22 cellular contexts compared by ENCODE assay signal in genomic region chr19:31039151-31039550, GRCh38.
A peak's percentile ranks its signal among the peaks of the same experiment; 100 is the strongest.
DNase-seq lines count a peak whose midpoint lies in the region; ATAC-seq, FAIRE-seq and TF ChIP-seq lines count a peak whose summit lies in the region.
"Had no signal": no experiment of that assay in that cellular context is flagged by ENCODE, and none has a peak within 500 bp of the region (broad histone marks: within the 10 kb centered on the region; RNA-seq: fewer than 3 reads in every experiment).

No MANE protein-coding gene starts in this region.

- TF ChIP-seq RAD21 in HepG2 (CRISPR knock-in tag; IDR thresholded peaks at IDR 0.05) (no peak), K562 (CRISPR knock-in tag; conservative IDR thresholded peaks at IDR 0.05 in 1 of 2, IDR thresholded peaks at IDR 0.05 in 1 of 2) (no peak)

- CTCF ChIA-PET in HepG2 (lab: Yijun Ruan, JAX; ENCODE audit: low intra/inter-chr PET ratio, low total read pairs) (no interaction called here), K562 (lab: Yijun Ruan, JAX; ENCODE audit: low intra/inter-chr PET ratio) (no interaction called here)

- H4K20me1 ChIP-seq in HepG2 (ENCODE audit: insufficient read depth, low read length) (no peaks in the 10 kb centered on the region), K562 (replicated peaks; ENCODE audit: control insufficient read depth, insufficient read depth, low read length) (no peaks in the 10 kb centered on the region)
- H4K20me1 ChIP-seq: BLaER1 had no signal

- peaks cover 86% of the 10 kb centered on the region for H3K9me3 ChIP-seq in HepG2 (ENCODE audit: low read length)
- no peaks in the 10 kb centered on the region for H3K9me3 ChIP-seq in right lobe of liver
- H3K9me3 ChIP-seq in K562 (replicated peaks; ENCODE audit: control insufficient read depth, insufficient read depth, low read depth, low read length): no peaks in the 10 kb centered on the region
- H3K9me3 ChIP-seq: BE2C had no signal

- intact Hi-C loops in HepG2 (cut with micrococcal nuclease; ENCODE audit: unreplicated experiment) (no loop called here), right lobe of liver (cut with DNase I) (no loop called here), K562 (cut with micrococcal nuclease) (no loop called here)

- no peak for TF ChIP-seq CTCF in HepG2 (CRISPR knock-in tag; IDR thresholded peaks at IDR 0.05)
- no peak for TF ChIP-seq CTCF in right lobe of liver (IDR thresholded peaks at IDR 0.05)
- TF ChIP-seq CTCF in K562 (IDR thresholded peaks at IDR 0.05 in 2 of 3, conservative IDR thresholded peaks at IDR 0.05 in 1 of 3; ENCODE audit: insufficient read depth in 2 of 3, low read depth in 1 of 3, low read length in 3 of 3): no peak
- TF ChIP-seq CTCF in fibroblast of villous mesenchyme (IDR thresholded peaks at IDR 0.05; ENCODE audit: insufficient read depth, low read depth, low read length): no peak

- no peaks in the 10 kb centered on the region for H3K27me3 ChIP-seq in HepG2 (ENCODE audit: control insufficient read depth in 1 of 2, insufficient read depth in 2 of 2, low read length in 2 of 2)
- no peaks in the 10 kb centered on the region for H3K27me3 ChIP-seq in right lobe of liver
- no peaks in the 10 kb centered on the region for H3K27me3 ChIP-seq in K562 (ENCODE audit: control insufficient read depth in 2 of 2, insufficient read depth in 2 of 2, low read length in 2 of 2)
- H3K27me3 ChIP-seq: BE2C, BLaER1 had no signal

- H3K4me1 ChIP-seq in HepG2 (ENCODE audit: insufficient read depth, low read length) (no peaks in the 10 kb centered on the region), right lobe of liver (no peaks in the 10 kb centered on the region), K562 (replicated peaks in 1 of 2; ENCODE audit: control insufficient read depth in 2 of 2, insufficient read depth in 2 of 2, low read length in 2 of 2) (no peaks in the 10 kb centered on the region)
- H3K4me1 ChIP-seq: BE2C, BLaER1 had no signal

- BruUV-seq in HepG2 (replicated peaks; lab: Mats Ljungman, UMichigan): no TSS peak
- no TSS peak for BruUV-seq in K562 (replicated peaks; lab: Mats Ljungman, UMichigan)

- H3K4me2 ChIP-seq in HepG2 (ENCODE audit: low read depth, low read length) (no peak overlapping the region), K562 (ENCODE audit: insufficient read depth, low read length) (no peak overlapping the region)
- H3K4me2 ChIP-seq: BLaER1 had no signal

- in situ Hi-C loops in HepG2 (cut with HindIII; ENCODE audit: extremely low pct_ligation_motif_present, low pct_unique_long_range_greater_than_20kb) (no loop called here), K562 (cut with MboI) (no loop called here)

- POLR2A ChIA-PET in HepG2 (lab: Yijun Ruan, JAX) (no interaction called here), K562 (lab: Yijun Ruan, JAX) (interaction anchor here (0.8 to 1.0 kb wide), 2 partner anchors 13 to 49 kb away, joined by 3 to 4 read pairs; no protein-coding TSS in a partner anchor)

- DNase-seq in HepG2 (ENCODE audit: low spot score): no peak
- no peak for DNase-seq in right lobe of liver
- DNase-seq in K562 (ENCODE audit: extremely low read depth in 1 of 4, low spot score in 3 of 4): no peak
- DNase-seq in fibroblast of villous mesenchyme (ENCODE audit: low read depth): peak; percentile 3
- DNase-seq in SHP77 (lab: John Stamatoyannopoulos, UW): no peak
- DNase-seq in stimulated activated CD4-positive, alpha-beta T cell treated with anti-CD3 and anti-CD28 coated beads, Interleukin-15, amount 100 ng/mL, for 24 hours: no peak
- DNase-seq: 8988T; ACHN; BE2C; C1 segment of cervical spinal cord; CD4-positive, alpha-beta memory T cell; CD4-positive, CD25-positive, alpha-beta regulatory T cell; CD8-positive, alpha-beta memory T cell; COR-L47; DMS79 treated with DMSO at 0.1 percent for 48 hours; GF-D8 had no signal

- H3K36me3 ChIP-seq in HepG2 (replicated peaks in 1 of 2; ENCODE audit: control insufficient read depth in 1 of 2, insufficient read depth in 2 of 2, low read length in 2 of 2) (no peaks in the 10 kb centered on the region), right lobe of liver (no peaks in the 10 kb centered on the region), K562 (ENCODE audit: control insufficient read depth, insufficient read depth, low read length) (no peaks in the 10 kb centered on the region)
- H3K36me3 ChIP-seq: BE2C, BLaER1 had no signal

- H3K4me3 ChIP-seq in HepG2 (replicated peaks in 1 of 3; ENCODE audit: insufficient read depth in 1 of 3, low read depth in 2 of 3, low read length in 3 of 3): no peak overlapping the region
- no peak overlapping the region for H3K4me3 ChIP-seq in right lobe of liver
- H3K4me3 ChIP-seq in K562: no peak overlapping the region
- H3K4me3 ChIP-seq in fibroblast of villous mesenchyme (ENCODE audit: low read depth, low read length): no peak overlapping the region
- H3K4me3 ChIP-seq: BLaER1 had no signal

- H3K9ac ChIP-seq in HepG2 (ENCODE audit: insufficient read depth, low read depth, low read length): no peak overlapping the region
- H3K9ac ChIP-seq in K562 (ENCODE audit: insufficient read depth in 1 of 2, low read depth in 2 of 2, low read length in 2 of 2): no peak overlapping the region
- H3K9ac ChIP-seq: BLaER1 had no signal

- H3K79me2 ChIP-seq in HepG2 (ENCODE audit: insufficient read depth, low read length): no peaks in the 10 kb centered on the region
- no peaks in the 10 kb centered on the region for H3K79me2 ChIP-seq in K562 (ENCODE audit: control insufficient read depth, insufficient read depth, low read length)

- H2AFZ ChIP-seq in HepG2 (ENCODE audit: low read length): no peak overlapping the region
- no peak overlapping the region for H2AFZ ChIP-seq in K562 (ENCODE audit: low read depth, low read length)

- TF ChIP-seq EP300 in HepG2 (IDR thresholded peaks at IDR 0.05; ENCODE audit: low read depth in 2 of 2, low read length in 2 of 2) (no peak), HepG2 (CRISPR knock-in tag; IDR thresholded peaks at IDR 0.05; ENCODE audit: borderline replicate concordance) (no peak), K562 (IDR thresholded peaks at IDR 0.05; ENCODE audit: low read length) (no peak)

- FAIRE-seq in HepG2 (lab: Jason Lieb, UNC) (no peak), K562 (lab: Jason Lieb, UNC) (no peak)
- FAIRE-seq: A204.1, D721Med, G401.6, GM12891, GM19239 had no signal

- 0% methylated on average over 4 of the region's 4 CpGs for WGBS in HepG2 (ENCODE audit: low lambda C conversion rate)
- 33% methylated on average over 3 of the region's 4 CpGs for WGBS in right lobe of liver (ENCODE audit: insufficient coverage, low coverage, low lambda C conversion rate, missing lambda C conversion rate)
- WGBS in K562 (ENCODE audit: insufficient coverage, low coverage, missing lambda C conversion rate): 2% methylated on average over 4 of the region's 4 CpGs

- no peak for ATAC-seq in HepG2
- no peak for ATAC-seq in right lobe of liver
- ATAC-seq in K562: no peak

- TF ChIP-seq POLR2A in HepG2 (IDR thresholded peaks at IDR 0.05; ENCODE audit: insufficient read depth in 1 of 2, low read depth in 2 of 2, low read length in 2 of 2): no peak
- TF ChIP-seq POLR2A in right lobe of liver (IDR thresholded peaks at IDR 0.05): no peak
- no peak for TF ChIP-seq POLR2A in K562 (conservative IDR thresholded peaks at IDR 0.05)

- H3K9me1 ChIP-seq in K562 (ENCODE audit: control insufficient read depth, insufficient read depth, low read length): no peaks in the 10 kb centered on the region

- no peak overlapping the region for H3K27ac ChIP-seq in HepG2 (ENCODE audit: extremely low read length, insufficient read depth, low read length)
- no peak overlapping the region for H3K27ac ChIP-seq in right lobe of liver
- H3K27ac ChIP-seq in K562 (ENCODE audit: extremely low read depth, low read depth, low read length): no peak overlapping the region
- H3K27ac ChIP-seq: BLaER1 had no signal

TF ChIP-seq in HepG2, 621 proteins besides CTCF, POLR2A, EP300 and RAD21 (continues in another document):
- no peak for TF ChIP-seq GZF1 (CRISPR knock-in tag; IDR thresholded peaks at IDR 0.05)
- TF ChIP-seq ZFYVE20 (CRISPR knock-in tag; IDR thresholded peaks at IDR 0.05; ENCODE audit: borderline replicate concordance, low read depth): no peak
- TF ChIP-seq SMAD1 (CRISPR knock-in tag; IDR thresholded peaks at IDR 0.05; ENCODE audit: borderline replicate concordance, low read depth): no peak
- TF ChIP-seq XRCC5 (optimal IDR thresholded peaks at IDR 0.05; ENCODE audit: low read length): no peak
- peak; percentile 97 for TF ChIP-seq ATF7 (IDR thresholded peaks at IDR 0.05)
- no peak for TF ChIP-seq ATF7 (CRISPR knock-in tag; IDR thresholded peaks at IDR 0.05)
- TF ChIP-seq ZNF329 (CRISPR knock-in tag; IDR thresholded peaks at IDR 0.05; ENCODE audit: low read depth): no peak
- no peak for TF ChIP-seq ZNF616 (CRISPR knock-in tag; IDR thresholded peaks at IDR 0.05; ENCODE audit: low read depth)
- peak; percentile 98 for TF ChIP-seq CREB1 (IDR thresholded peaks at IDR 0.05)
- TF ChIP-seq CREB1 (CRISPR knock-in tag; IDR thresholded peaks at IDR 0.05): no peak

TF ChIP-seq in K562, 482 proteins besides CTCF, POLR2A, EP300 and RAD21:
- TF ChIP-seq ATF1 (CRISPR knock-in tag; IDR thresholded peaks at IDR 0.05) (no peak), ATF1 (tag; IDR thresholded peaks at IDR 0.05) (peak; percentile 55), ATF7 (IDR thresholded peaks at IDR 0.05) (peak; percentile 36; the same call in 1 of the 2 replicates), CREM (IDR thresholded peaks at IDR 0.05; ENCODE audit: low read depth) (0 out of 2 replicates have a peak, but pooled peaks have one; percentile 11), DIDO1 (tag; IDR thresholded peaks at IDR 0.05; ENCODE audit: low read depth) (no peak)
- TF ChIP-seq, protein P1, sequence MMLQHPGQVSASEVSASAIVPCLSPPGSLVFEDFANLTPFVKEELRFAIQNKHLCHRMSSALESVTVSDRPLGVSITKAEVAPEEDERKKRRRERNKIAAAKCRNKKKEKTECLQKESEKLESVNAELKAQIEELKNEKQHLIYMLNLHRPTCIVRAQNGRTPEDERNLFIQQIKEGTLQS (IDR thresholded peaks at IDR 0.05): peak; percentile 21; the same call in 1 of the 2 replicates
- TF ChIP-seq, protein P1 (CRISPR knock-in tag; conservative IDR thresholded peaks at IDR 0.05): no peak
TF ChIP-seq in K562: peak in this region for 4.

Comparison
In these comparisons a context has a peak if more than half of its experiments do, and no peak if none do; other contexts are left out.
1. Of the 241 proteins assayed by ChIP-seq in both HepG2 and K562: peak only in HepG2: none; only in K562: CREM; in both: none; in neither: 236; mixed calls (peak in some experiments, not most) for 4.